11 cellular contexts compared by ENCODE assay signal in the genomic region with DNA sequence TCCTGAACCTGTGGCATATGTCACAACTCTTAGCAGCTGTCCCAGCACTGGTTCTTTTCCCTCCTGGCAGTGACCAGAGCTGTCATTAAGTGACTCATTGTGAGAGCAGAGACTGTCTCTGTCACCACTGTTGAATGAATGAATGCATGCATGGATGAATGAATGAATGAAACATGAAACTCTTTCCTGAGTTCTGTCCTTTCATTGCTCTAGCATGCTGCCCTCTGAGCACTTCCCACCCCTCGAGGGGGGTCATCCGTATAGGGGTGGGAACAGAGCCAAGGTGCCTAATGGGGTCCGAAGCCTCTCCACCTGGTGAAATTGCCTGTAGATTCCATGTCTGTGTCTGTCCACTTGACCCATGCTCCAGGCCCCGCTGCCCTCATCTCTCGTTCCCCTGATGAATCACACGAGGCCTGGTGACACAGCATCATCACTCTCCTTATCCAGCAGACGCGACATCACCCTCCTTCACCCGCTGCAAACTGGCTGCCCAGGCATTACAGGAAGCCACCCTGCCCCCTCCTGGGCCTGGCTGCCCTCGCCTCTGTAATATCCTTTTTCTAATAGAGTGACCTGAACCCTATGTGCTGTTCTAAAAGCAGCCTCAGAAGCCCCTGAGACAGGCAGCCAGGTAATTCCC.
A peak's percentile ranks its signal among the peaks of the same experiment; 100 is the strongest.
DNase-seq lines count a peak whose midpoint lies in the region; ATAC-seq and TF ChIP-seq lines count a peak whose summit lies in the region.
"Had no signal": no experiment of that assay in that cellular context is flagged by ENCODE, and none has a peak within 500 bp of the region (broad histone marks: within the 10 kb centered on the region; RNA-seq: fewer than 3 reads in every experiment).

No MANE protein-coding gene starts in this region.

- 24 to 25% methylated on average over 10 of the region's 10 CpGs for WGBS in heart right ventricle, 2 donors

- H3K4me1 Mint-ChIP-seq in type B pancreatic cell (ENCODE audit: unreplicated experiment) = peaks cover 3% of the 10 kb centered on the region

- peaks cover 63% of the 10 kb centered on the region for H3K27me3 Mint-ChIP-seq in type B pancreatic cell

- H3K27ac ChIP-seq in heart right ventricle = no peak overlapping the region
- no peak overlapping the region for H3K27ac ChIP-seq in upper lobe of right lung

- H3K36me3 Mint-ChIP-seq in type B pancreatic cell = no peaks in the 10 kb centered on the region

- peaks cover 0 to 6% (median 0%) of the 10 kb centered on the region in 9 donors for H3K4me1 ChIP-seq in heart right ventricle
- H3K4me1 ChIP-seq in upper lobe of right lung = no peaks in the 10 kb centered on the region

- TF ChIP-seq CTCF in heart right ventricle (IDR thresholded peaks at IDR 0.05) = peak in 1 of 9 donors; percentile 13
- TF ChIP-seq CTCF in upper lobe of right lung (IDR thresholded peaks at IDR 0.05) = no peak
- TF ChIP-seq CTCF in type B pancreatic cell (conservative IDR thresholded peaks at IDR 0.05) = no peak

- no peaks in the 10 kb centered on the region for H3K36me3 ChIP-seq in heart right ventricle
- H3K36me3 ChIP-seq in upper lobe of right lung = no peaks in the 10 kb centered on the region

- H3K27me3 ChIP-seq in heart right ventricle (peaks cover 0 to 72% (median 39%) of the 10 kb centered on the region in 7 donors), upper lobe of right lung (peaks cover 18% of the 10 kb centered on the region)

- H3K9me3 ChIP-seq in heart right ventricle (no peaks in the 10 kb centered on the region), upper lobe of right lung (no peaks in the 10 kb centered on the region)

- no peak overlapping the region for H3K4me3 Mint-ChIP-seq in type B pancreatic cell

- peak in 7 of 8 donors; percentile 20 to 75 (median 64) for ATAC-seq in heart right ventricle
- no peak for ATAC-seq in Right ventricle myocardium superior (ENCODE audit: poor library complexity)
- peak; percentile 48 for ATAC-seq in upper lobe of right lung
- no peak for ATAC-seq in GM18519 (IDR thresholded peaks at IDR 0.05; ENCODE audit: low FRiP score, unreplicated experiment)

- H3K27ac Mint-ChIP-seq in type B pancreatic cell = no peak overlapping the region

- H3K9me3 Mint-ChIP-seq in type B pancreatic cell = no peaks in the 10 kb centered on the region

- peak in 1 of 2 donors; percentile 25 for DNase-seq in heart right ventricle
- DNase-seq in Right ventricle myocardium superior = no peak
- DNase-seq in NCI-H69 (lab: John Stamatoyannopoulos, UW) = peak; percentile 62
- peak; percentile 46 for DNase-seq in glomerular visceral epithelial cell (ENCODE audit: extremely low spot score)
- DNase-seq in upper lobe of right lung = no peak
- DNase-seq in T-helper 9 cell = no peak
- no peak for DNase-seq in type B pancreatic cell (ENCODE audit: extremely low spot score, unreplicated experiment)
- DNase-seq: activated CD4-positive, alpha-beta T cell treated with anti-CD3 and anti-CD28 coated beads, Interleukin-2, amount 50 U/mL, for 4 hours; activated naive CD4-positive, alpha-beta T cell treated with Interleukin-2 at 50 U/mL for 16 hours had no signal

- H3K4me3 ChIP-seq in heart right ventricle = no peak overlapping the region
- no peak overlapping the region for H3K4me3 ChIP-seq in upper lobe of right lung
- H3K4me3 ChIP-seq: smooth muscle cell had no signal

- intact Hi-C loops in heart right ventricle (cut with DNase I) (no loop called here), Right ventricle myocardium superior (cut with DNase I) (no loop called here), upper lobe of right lung (cut with DNase I) (no loop called here)

Comparison
In these comparisons a context has a peak if more than half of its experiments do, and no peak if none do; other contexts are left out.
1. ATAC-seq: peak in heart right ventricle (7 of 8) and upper lobe of right lung (single experiment); none in Right ventricle myocardium superior (single experiment) and GM18519 (single experiment).
2. DNase-seq: peak in NCI-H69 (single experiment) and glomerular visceral epithelial cell (single experiment); none in Right ventricle myocardium superior (single experiment), upper lobe of right lung (single experiment), T-helper 9 cell (single experiment) and type B pancreatic cell (single experiment).